10 cellular contexts compared by ENCODE assay signal in the genomic region with DNA sequence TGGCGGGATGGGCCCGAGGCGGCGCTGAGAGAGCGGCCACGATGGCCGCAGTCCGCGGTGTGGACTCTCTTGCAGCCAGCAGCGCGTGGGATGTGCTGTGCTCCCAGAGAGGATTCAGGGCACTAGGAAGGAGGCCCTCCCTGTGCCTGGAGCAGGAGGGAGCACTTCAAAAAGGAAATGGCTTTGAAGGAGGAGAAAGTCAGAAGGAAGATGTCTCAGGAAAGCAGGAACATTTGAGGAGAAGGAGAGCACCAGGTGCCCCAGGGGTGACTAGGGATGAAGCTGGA. TPM values are rescaled to one million over a fixed set of nuclear protein-coding genes. Genes with fewer than 3 reads are reported as not detected.
A peak's percentile ranks its signal among the peaks of the same experiment; 100 is the strongest.
DNase-seq lines count a peak whose midpoint lies in the region; ATAC-seq and TF ChIP-seq lines count a peak whose summit lies in the region.
"Had no signal": no experiment of that assay in that cellular context is flagged by ENCODE, and none has a peak within 500 bp of the region (broad histone marks: within the 10 kb centered on the region; RNA-seq: fewer than 3 reads in every experiment).

No MANE protein-coding gene starts in this region.

- H3K36me3 ChIP-seq in cardiac muscle cell = no peaks in the 10 kb centered on the region
- H3K36me3 ChIP-seq in lower lobe of right lung = no peaks in the 10 kb centered on the region
- H3K36me3 ChIP-seq in upper lobe of right lung = no peaks in the 10 kb centered on the region

- in situ Hi-C loops in GM13976 (cut with MboI; ENCODE audit: low sequenced_read_pairs, unreplicated experiment) = no loop called here

- H3K4me1 ChIP-seq in cardiac muscle cell (ENCODE audit: low read depth) = peaks cover 8% of the 10 kb centered on the region
- peaks cover 28% of the 10 kb centered on the region for H3K4me1 ChIP-seq in lower lobe of right lung
- H3K4me1 ChIP-seq in upper lobe of right lung = peaks cover 19% of the 10 kb centered on the region

- TF ChIP-seq CTCF in cardiac muscle cell (IDR thresholded peaks at IDR 0.05; ENCODE audit: low read depth, low read length) (no peak), lower lobe of right lung (IDR thresholded peaks at IDR 0.05) (no peak), upper lobe of right lung (IDR thresholded peaks at IDR 0.05) (no peak), GM13976 (IDR thresholded peaks at IDR 0.05; ENCODE audit: borderline replicate concordance, control extremely low read depth, extremely low read depth, insufficient read depth, missing control alignments) (no peak)

- H3K4me3 ChIP-seq in cardiac muscle cell (peak overlapping the region; percentile 44), lower lobe of right lung (peak overlapping the region; percentile 78), upper lobe of right lung (peak overlapping the region; percentile 73)

- intact Hi-C loops in left ventricle myocardium superior (cut with micrococcal nuclease) = no loop called here
- intact Hi-C loops in lower lobe of right lung (cut with DNase I) = no loop called here
- intact Hi-C loops in upper lobe of right lung (cut with DNase I) = no loop called here

- H3K9me3 ChIP-seq in cardiac muscle cell (ENCODE audit: low read depth) (no peaks in the 10 kb centered on the region), lower lobe of right lung (no peaks in the 10 kb centered on the region), upper lobe of right lung (no peaks in the 10 kb centered on the region)

- peaks cover 24% of the 10 kb centered on the region for H3K27me3 ChIP-seq in cardiac muscle cell
- H3K27me3 ChIP-seq in lower lobe of right lung (ENCODE audit: low read depth) = no peaks in the 10 kb centered on the region
- no peaks in the 10 kb centered on the region for H3K27me3 ChIP-seq in upper lobe of right lung

- H3K27ac ChIP-seq in cardiac muscle cell (no peak overlapping the region), lower lobe of right lung (peak overlapping the region; percentile 81), upper lobe of right lung (peak overlapping the region; percentile 78)

- no peak for DNase-seq in cardiac muscle cell (ENCODE audit: low read depth in 1 of 2, low spot score in 1 of 2)
- no peak for DNase-seq in left ventricle myocardium superior
- peak; percentile 10 for DNase-seq in amniotic epithelial cell (ENCODE audit: low read depth)
- DNase-seq in lower lobe of right lung = no peak
- DNase-seq in upper lobe of right lung = no peak
- DNase-seq in LoVo (ENCODE audit: low spot score) = no peak
- DNase-seq in GM13976 (ENCODE audit: low spot score) = no peak
- DNase-seq in HK-2 (ENCODE audit: unreplicated experiment) = no peak
- DNase-seq: DND-41 had no signal

- ATAC-seq in left ventricle myocardium superior (no peak), lower lobe of right lung (no peak), upper lobe of right lung (peak; percentile 27)

RNA-seq across cellular contexts. Expression of a gene that starts 4.1 kb away (rescaled TPM):
- total RNA-seq in cardiac muscle cell (23.7 and 43.3 TPM in 2 replicates), left ventricle myocardium superior (2.6 TPM), lower lobe of right lung (12.1 TPM), upper lobe of right lung (8.1 TPM)
- 13.4 and 31.7 TPM in 2 replicates for polyA plus RNA-seq in cardiac muscle cell

RNA-seq across cellular contexts. Expression of a gene that starts 4.9 kb away (rescaled TPM):
- total RNA-seq in cardiac muscle cell (12.8 and 26.1 TPM in 2 replicates), left ventricle myocardium superior (4.4 TPM), lower lobe of right lung (38.4 TPM), upper lobe of right lung (35.7 TPM)
- 10.0 and 20.2 TPM in 2 replicates for polyA plus RNA-seq in cardiac muscle cell

RNA-seq across cellular contexts. Expression of a gene that starts 19.9 kb away (rescaled TPM):
- total RNA-seq in cardiac muscle cell (39.9 and 55.1 TPM in 2 replicates), left ventricle myocardium superior (28.5 TPM), lower lobe of right lung (34.3 TPM), upper lobe of right lung (31.4 TPM)
- polyA plus RNA-seq in cardiac muscle cell = 57.6 and 82.0 TPM in 2 replicates

RNA-seq across cellular contexts. Expression of a gene that starts 20.1 kb away (rescaled TPM):
- total RNA-seq in cardiac muscle cell = 93.2 and 105 TPM in 2 replicates
- 120 and 122 TPM in 2 replicates for polyA plus RNA-seq in cardiac muscle cell
- total RNA-seq in left ventricle myocardium superior = 54.2 TPM
- total RNA-seq in lower lobe of right lung = 122 TPM
- 119 TPM for total RNA-seq in upper lobe of right lung

RNA-seq across cellular contexts. Expression of a gene that starts 23.6 kb away (rescaled TPM):
- total RNA-seq in cardiac muscle cell (0.98 and 1.1 TPM in 2 replicates), left ventricle myocardium superior (not detected), lower lobe of right lung (0.44 TPM), upper lobe of right lung (not detected)
- polyA plus RNA-seq in cardiac muscle cell = 0.60 and 0.67 TPM in 2 replicates
- total RNA-seq: myocyte had no signal
